22 cellular contexts compared by ENCODE assay signal in the genomic region with DNA sequence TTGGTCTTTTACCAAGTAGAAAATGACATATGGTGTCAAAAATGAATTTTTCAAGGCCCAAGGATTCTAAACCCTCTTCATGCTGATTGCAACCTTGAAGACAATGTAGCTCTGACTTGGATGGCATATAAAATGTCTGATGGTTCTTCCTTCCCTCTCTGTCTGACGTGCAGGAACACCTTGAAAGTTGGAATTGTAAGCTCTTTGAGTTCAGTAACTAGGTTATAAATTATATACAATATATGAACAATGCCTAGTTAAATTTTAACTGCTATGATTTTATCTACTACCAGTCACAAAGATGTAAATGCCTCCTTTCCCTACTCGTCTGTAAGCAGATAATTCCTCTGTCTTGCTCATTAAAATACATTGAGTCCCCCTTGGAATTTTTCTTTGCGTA.
"Had no signal": no experiment of that assay in that cellular context is flagged by ENCODE, and none has a peak within 500 bp of the region (broad histone marks: within the 10 kb centered on the region; RNA-seq: fewer than 3 reads in every experiment).

No MANE protein-coding gene starts in this region.

- H3K4me3 ChIP-seq: body of pancreas, esophagus muscularis mucosa, gastrocnemius medialis, upper lobe of right lung had no signal

- H3K36me3 ChIP-seq: esophagus muscularis mucosa, gastrocnemius medialis, upper lobe of right lung had no signal

- ATAC-seq: activated CD4-positive, CD25-positive, alpha-beta regulatory T cell treated with anti-CD3 and anti-CD28 coated beads, Interleukin-2, amount 50 U/mL, for 24 hours; activated CD8-positive, alpha-beta memory T cell treated with anti-CD3 and anti-CD28 coated beads, Interleukin-2, amount 10 ng/mL, durations not matched to agents 7 days and 5 days; activated CD8-positive, alpha-beta T cell treated with anti-CD3 and anti-CD28 coated beads for 36 hours; effector memory CD8-positive, alpha-beta T cell; gastrocnemius medialis; upper lobe of right lung had no signal

- H3K27me3 ChIP-seq: body of pancreas, esophagus muscularis mucosa, gastrocnemius medialis, upper lobe of right lung had no signal

- H3K4me1 ChIP-seq: gastrocnemius medialis, upper lobe of right lung had no signal

- DNase-seq: activated CD4-positive, alpha-beta T cell treated with anti-CD3 and anti-CD28 coated beads, Interleukin-2, amount 10 ng/mL, durations not matched to agents 24 days and 14 days; activated CD8-positive, alpha-beta memory T cell treated with anti-CD3 and anti-CD28 coated beads, Interleukin-2, amount 10 ng/mL, durations not matched to agents 7 days and 5 days; activated CD8-positive, alpha-beta T cell treated with anti-CD3 and anti-CD28 coated beads for 36 hours; activated effector memory CD4-positive, alpha-beta T cell treated with anti-CD3 and anti-CD28 coated beads, Interleukin-2, amount 50 U/mL, for 16 hours; activated naive CD4-positive, alpha-beta T cell treated with anti-CD3 and anti-CD28 coated beads, Interleukin-2, amount 10 ng/mL, durations not matched to agents 7 days and 5 days; activated T-cell treated with anti-CD3 and anti-CD28 coated beads for 4 hours; central memory CD4-positive, alpha-beta T cell; effector memory CD8-positive, alpha-beta T cell; gastrocnemius medialis; hippocampal formation; kidney glomerular epithelial cell; left ventricle myocardium superior; occipital lobe; retina; stimulated activated CD4-positive, alpha-beta T cell treated with anti-CD3 and anti-CD28 coated beads, Interleukin-2, amount 100 ng/mL, for 48 hours; stimulated activated CD8-positive, alpha-beta memory T cell treated with anti-CD3 and anti-CD28 coated beads, Interleukin-4, amount 100 ng/mL, for 48 hours; stimulated activated naive CD4-positive, alpha-beta T cell; upper lobe of right lung had no signal

- H3K9me3 ChIP-seq: body of pancreas, esophagus muscularis mucosa, gastrocnemius medialis, upper lobe of right lung had no signal

- H3K27ac ChIP-seq: gastrocnemius medialis, upper lobe of right lung, VCaP had no signal
